ENCODE assay signal across 9 cellular contexts in the genomic region with DNA sequence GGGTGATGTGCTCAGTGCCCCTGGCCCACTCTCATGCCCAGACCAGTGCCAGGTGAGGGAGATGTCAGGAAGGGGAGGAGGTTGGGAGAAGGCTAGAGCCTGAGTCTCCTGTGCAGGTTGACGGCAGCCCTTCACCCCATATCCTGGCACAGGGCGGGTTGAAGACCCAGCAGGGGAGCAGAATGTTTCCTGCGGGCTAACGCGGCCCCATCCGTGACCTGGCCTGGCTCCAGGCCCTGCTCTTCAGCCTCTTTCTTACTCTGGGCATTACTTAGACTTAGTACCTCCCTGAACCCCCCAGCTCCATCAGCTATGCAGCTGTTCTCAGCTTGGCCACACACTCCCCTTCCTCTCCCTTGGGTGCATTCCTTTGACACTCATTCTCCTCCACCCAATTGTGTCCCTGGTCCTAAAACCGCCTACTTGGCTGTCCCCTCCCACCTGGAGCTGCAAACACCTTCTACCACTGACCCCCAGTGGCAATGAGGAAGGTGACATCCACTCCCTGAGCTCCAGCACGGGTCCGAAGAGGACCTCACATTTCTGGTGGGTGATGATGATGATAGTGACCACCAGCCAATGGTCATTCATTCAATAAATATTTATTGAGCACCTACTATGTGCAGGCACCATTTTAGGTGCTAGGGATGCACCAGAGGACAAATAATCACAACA.
DNase-seq lines count a peak whose midpoint lies in the region; ATAC-seq, FAIRE-seq and TF ChIP-seq lines count a peak whose summit lies in the region.
"Had no signal": no experiment of that assay in that cellular context is flagged by ENCODE, and none has a peak within 500 bp of the region (broad histone marks: within the 10 kb centered on the region; RNA-seq: fewer than 3 reads in every experiment).

No MANE protein-coding gene starts in this region.

- H3K27me3 ChIP-seq in small intestine (ENCODE audit: control insufficient read depth in 2 of 2, insufficient read depth in 2 of 2, low read length in 2 of 2) = peaks cover 0 to 3% of the 10 kb centered on the region in 2 donors

- 36 to 48% (median 45%) methylated on average over 9 of the region's 9 CpGs for WGBS in small intestine, 3 donors

- H3K27ac ChIP-seq in small intestine (ENCODE audit: low read depth in 1 of 2, low read length in 1 of 2) = no peak overlapping the region

- H3K27me3 Mint-ChIP-seq in progenitor cell of endocrine pancreas = peaks cover 3% of the 10 kb centered on the region

- no peaks in the 10 kb centered on the region for H3K9me3 ChIP-seq in small intestine (ENCODE audit: control insufficient read depth, low read depth)

- peak; percentile 41 for TF ChIP-seq CTCF in progenitor cell of endocrine pancreas (IDR thresholded peaks at IDR 0.05; ENCODE audit: unreplicated experiment)

- DNase-seq in NCI-H2107 treated with DMSO at 0.1 percent for 48 hours (lab: John Stamatoyannopoulos, UW; ENCODE audit: unreplicated experiment) (peak; percentile 72), NCI-H2107 (lab: John Stamatoyannopoulos, UW) (no peak), NCI-H146 (lab: John Stamatoyannopoulos, UW) (peak; percentile 79), T47D (ENCODE audit: low read depth in 1 of 2, low spot score in 1 of 2) (peak; percentile 30 to 70), progenitor cell of endocrine pancreas (ENCODE audit: low spot score, unreplicated experiment) (no peak), small intestine (no peak)
- no peak for DNase-seq in activated CD4-positive, alpha-beta T cell treated with anti-CD3 and anti-CD28 coated beads for 1 hour
- DNase-seq: Right ventricle myocardium superior had no signal

- H3K36me3 ChIP-seq in small intestine (ENCODE audit: control insufficient read depth in 2 of 2, insufficient read depth in 2 of 2, low read length in 2 of 2) = no peaks in the 10 kb centered on the region

- H3K27ac Mint-ChIP-seq in progenitor cell of endocrine pancreas = no peak overlapping the region

- in situ Hi-C loops in T47D (cut with HindIII; ENCODE audit: low pct_unique_long_range_greater_than_20kb, low sequenced_read_pairs) = no loop called here

- no peaks in the 10 kb centered on the region for H3K4me1 ChIP-seq in small intestine (ENCODE audit: control insufficient read depth in 2 of 2, insufficient read depth in 1 of 2, low read depth in 1 of 2, low read length in 1 of 2)

- no peaks in the 10 kb centered on the region for H3K9me3 Mint-ChIP-seq in progenitor cell of endocrine pancreas (ENCODE audit: low read depth)

- H3K4me1 Mint-ChIP-seq in progenitor cell of endocrine pancreas (ENCODE audit: low read depth) = peaks cover 23% of the 10 kb centered on the region

- H3K36me3 Mint-ChIP-seq in progenitor cell of endocrine pancreas (ENCODE audit: insufficient read depth) = no peaks in the 10 kb centered on the region

- no peak overlapping the region for H3K4me3 ChIP-seq in small intestine (ENCODE audit: low read depth in 1 of 2, low read length in 2 of 2)

- H3K4me3 Mint-ChIP-seq in progenitor cell of endocrine pancreas (ENCODE audit: low read depth) = no peak overlapping the region

- no peak for ATAC-seq in HG02840 (IDR thresholded peaks at IDR 0.05; ENCODE audit: low FRiP score, unreplicated experiment)

- FAIRE-seq in small intestine (lab: Jason Lieb, UNC) = no peak

Comparison
In these comparisons a context has a peak if more than half of its experiments do, and no peak if none do; other contexts are left out.
1. DNase-seq: peak in NCI-H2107 treated with DMSO at 0.1 percent for 48 hours (single experiment), NCI-H146 (single experiment) and T47D (2 of 2); none in NCI-H2107 (single experiment), progenitor cell of endocrine pancreas (single experiment), small intestine (single experiment) and activated CD4-positive, alpha-beta T cell treated with anti-CD3 and anti-CD28 coated beads for 1 hour (single experiment).